In the genomic region with DNA sequence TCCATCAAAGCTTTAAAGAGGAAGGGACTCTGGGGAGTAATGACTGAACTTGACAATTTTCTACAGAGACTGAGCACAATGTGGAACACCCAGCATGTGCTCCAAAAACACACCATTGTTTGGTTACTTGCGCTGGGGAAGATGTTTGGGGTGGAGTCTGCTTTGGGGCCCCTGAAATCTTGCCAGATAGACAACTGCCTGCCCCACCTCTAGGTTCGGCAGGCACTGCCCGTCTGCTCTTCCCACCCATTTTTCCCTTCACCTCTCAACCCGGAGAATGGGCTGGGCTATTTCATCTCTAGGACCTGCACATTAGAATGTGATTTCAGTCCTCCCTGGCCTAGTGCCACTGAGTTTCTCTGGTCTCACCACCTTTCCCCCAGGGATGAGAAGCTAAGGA, we compare ENCODE assay signal across 21 cellular contexts. TPM values are rescaled to one million over a fixed set of nuclear protein-coding genes. Genes with fewer than 3 reads are reported as not detected.
"Had no signal": no experiment of that assay in that cellular context is flagged by ENCODE, and none has a peak within 500 bp of the region (broad histone marks: within the 10 kb centered on the region; RNA-seq: fewer than 3 reads in every experiment).

No MANE protein-coding gene starts in this region.

- H3K9me3 ChIP-seq: right lobe of liver, transverse colon had no signal

- H3K27me3 Mint-ChIP-seq: activated CD4-positive, alpha-beta T cell treated with anti-CD3 and anti-CD28 coated beads, Interleukin-2, amount 10 ng/mL, durations not matched to agents 24 days and 14 days; activated naive CD8-positive, alpha-beta T cell treated with anti-CD3 and anti-CD28 coated beads for 36 hours had no signal

- H3K27me3 ChIP-seq: brain microvascular endothelial cell, hepatocyte, right lobe of liver, transverse colon had no signal

- ATAC-seq: activated CD8-positive, alpha-beta T cell treated with anti-CD3 and anti-CD28 coated beads, Interleukin-2, amount 10 ng/mL, durations not matched to agents 7 days and 5 days; natural killer cell; right lobe of liver had no signal

- H3K36me3 Mint-ChIP-seq: activated naive CD8-positive, alpha-beta T cell treated with anti-CD3 and anti-CD28 coated beads for 36 hours; natural killer cell had no signal

- H3K4me3 Mint-ChIP-seq: activated CD4-positive, alpha-beta T cell treated with anti-CD3 and anti-CD28 coated beads, Interleukin-2, amount 10 ng/mL, durations not matched to agents 24 days and 14 days; activated CD8-positive, alpha-beta T cell treated with anti-CD3 and anti-CD28 coated beads, Interleukin-2, amount 10 ng/mL, durations not matched to agents 7 days and 5 days; activated naive CD8-positive, alpha-beta T cell treated with anti-CD3 and anti-CD28 coated beads for 36 hours; activated T-helper 1 cell treated with anti-CD3 and anti-CD28 coated beads, Interleukin-12 subunit alpha, Interleukin-12 subunit beta, Interleukin-2, Interleukin-4 antibody, amounts not matched to agents 30 ng/mL and 10 ng/mL and 1 ng/mL, durations not matched to agents 14 hours and 24 hours and 36 hours; natural killer cell had no signal

- H3K4me3 ChIP-seq: hepatocyte, right lobe of liver, transverse colon had no signal

- H3K27ac ChIP-seq: brain microvascular endothelial cell, hepatocyte, right lobe of liver had no signal

- H3K36me3 ChIP-seq: brain microvascular endothelial cell, right lobe of liver, transverse colon had no signal

- DNase-seq: activated CD4-positive, alpha-beta T cell treated with anti-CD3 and anti-CD28 coated beads, Interleukin-2, amount 10 ng/mL, durations not matched to agents 24 days and 14 days; activated CD4-positive, CD25-positive, alpha-beta regulatory T cell; activated CD8-positive, alpha-beta memory T cell treated with anti-CD3 and anti-CD28 coated beads, Interleukin-2, amount 50 U/mL, for 4 hours; activated CD8-positive, alpha-beta T cell treated with anti-CD3 and anti-CD28 coated beads, Interleukin-2, amount 10 ng/mL, durations not matched to agents 7 days and 5 days; activated naive CD8-positive, alpha-beta T cell treated with anti-CD3 and anti-CD28 coated beads for 36 hours; amygdala; brain microvascular endothelial cell; cerebellar nuclear complex; effector memory CD4-positive, alpha-beta T cell; mesenchymal stem cell; natural killer cell; nucleus accumbens; right lobe of liver; SIG-M5; stimulated activated CD4-positive, alpha-beta T cell treated with anti-CD3 and anti-CD28 coated beads, Interleukin-2, amount 100 ng/mL, for 24 hours; T-helper 2 cell; transverse colon had no signal

- H3K9me3 Mint-ChIP-seq: activated CD4-positive, alpha-beta T cell treated with anti-CD3 and anti-CD28 coated beads, Interleukin-2, amount 10 ng/mL, durations not matched to agents 24 days and 14 days; activated naive CD8-positive, alpha-beta T cell treated with anti-CD3 and anti-CD28 coated beads for 36 hours; activated T-helper 1 cell treated with anti-CD3 and anti-CD28 coated beads, Interleukin-12 subunit alpha, Interleukin-12 subunit beta, Interleukin-2, Interleukin-4 antibody, amounts not matched to agents 30 ng/mL and 10 ng/mL and 1 ng/mL, durations not matched to agents 14 hours and 24 hours and 36 hours; natural killer cell had no signal

- H3K27ac Mint-ChIP-seq: activated CD4-positive, alpha-beta T cell treated with anti-CD3 and anti-CD28 coated beads, Interleukin-2, amount 10 ng/mL, durations not matched to agents 24 days and 14 days; activated CD8-positive, alpha-beta T cell treated with anti-CD3 and anti-CD28 coated beads, Interleukin-2, amount 10 ng/mL, durations not matched to agents 7 days and 5 days; activated naive CD8-positive, alpha-beta T cell treated with anti-CD3 and anti-CD28 coated beads for 36 hours; activated T-helper 1 cell treated with anti-CD3 and anti-CD28 coated beads, Interleukin-12 subunit alpha, Interleukin-12 subunit beta, Interleukin-2, Interleukin-4 antibody, amounts not matched to agents 30 ng/mL and 10 ng/mL and 1 ng/mL, durations not matched to agents 14 hours and 24 hours and 36 hours; natural killer cell had no signal

RNA-seq across cellular contexts. Expression of gene NCBP2L, which starts 43.8 kb away (rescaled TPM):
- total RNA-seq: activated CD4-positive, alpha-beta T cell treated with anti-CD3 and anti-CD28 coated beads, Interleukin-2, amount 10 ng/mL, durations not matched to agents 24 days and 14 days; activated CD8-positive, alpha-beta T cell treated with anti-CD3 and anti-CD28 coated beads, Interleukin-2, amount 10 ng/mL, durations not matched to agents 7 days and 5 days; activated naive CD8-positive, alpha-beta T cell treated with anti-CD3 and anti-CD28 coated beads for 36 hours; activated T-helper 1 cell treated with anti-CD3 and anti-CD28 coated beads, Interleukin-12 subunit alpha, Interleukin-12 subunit beta, Interleukin-2, Interleukin-4 antibody, amounts not matched to agents 30 ng/mL and 10 ng/mL and 1 ng/mL, durations not matched to agents 14 hours and 24 hours and 36 hours; hepatocyte; posterior vena cava; right lobe of liver; transverse colon had no signal
- polyA plus RNA-seq: keratinocyte had no signal
